In the genomic region with DNA sequence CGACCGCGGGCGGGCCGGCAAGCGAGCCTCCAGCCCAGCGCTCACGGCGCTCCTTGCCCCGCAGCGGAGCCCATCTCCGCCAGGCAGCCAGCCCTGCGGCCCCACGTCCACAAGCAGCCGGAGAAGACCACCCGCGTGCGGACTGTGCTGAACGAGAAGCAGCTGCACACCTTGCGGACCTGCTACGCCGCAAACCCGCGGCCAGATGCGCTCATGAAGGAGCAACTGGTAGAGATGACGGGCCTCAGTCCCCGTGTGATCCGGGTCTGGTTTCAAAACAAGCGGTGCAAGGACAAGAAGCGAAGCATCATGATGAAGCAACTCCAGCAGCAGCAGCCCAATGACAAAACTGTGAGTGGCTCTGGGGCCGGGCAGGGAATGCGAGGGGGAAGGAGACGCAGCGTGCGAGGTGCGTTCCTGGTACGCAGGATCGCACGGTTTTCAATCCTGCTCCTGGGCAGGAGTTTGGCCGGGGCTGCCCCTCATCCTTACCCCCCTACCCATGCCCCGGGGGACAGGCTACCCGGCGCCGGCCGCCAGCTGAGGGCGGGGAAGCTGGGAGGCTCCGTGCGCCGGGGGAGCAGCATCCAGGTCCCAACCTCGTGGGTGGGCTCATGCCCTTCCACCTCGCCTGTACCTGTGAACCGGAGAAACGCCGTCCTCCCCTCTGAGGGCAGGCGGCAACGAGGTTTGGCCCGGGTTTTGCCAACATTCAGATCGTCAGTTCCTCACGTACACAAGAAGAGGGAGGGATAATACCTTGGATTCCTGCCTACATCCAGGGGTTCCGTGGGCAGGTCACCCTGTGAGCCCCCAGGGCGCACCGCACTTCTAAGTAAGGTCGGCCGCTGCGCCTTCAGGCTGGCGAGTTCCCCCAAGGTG, we compare ENCODE assay signal across 14 cellular contexts. TPM values are rescaled to one million over a fixed set of nuclear protein-coding genes. Genes with fewer than 3 reads are reported as not detected.
DNase-seq lines count a peak whose midpoint lies in the region; ATAC-seq, FAIRE-seq and TF ChIP-seq lines count a peak whose summit lies in the region.
"Had no signal": no experiment of that assay in that cellular context is flagged by ENCODE, and none has a peak within 500 bp of the region (broad histone marks: within the 10 kb centered on the region; RNA-seq: fewer than 3 reads in every experiment).

No MANE protein-coding gene starts in this region.

- H3K4me2 ChIP-seq in astrocyte (ENCODE audit: low read length), result peak overlapping the region; percentile 71
- H3K4me2 ChIP-seq: PC-9 had no signal

- peaks cover 92% of the 10 kb centered on the region for H3K27me3 Mint-ChIP-seq in astrocyte (ENCODE audit: low read depth, unreplicated experiment)
- H3K27me3 Mint-ChIP-seq in T-cell, result peaks cover 40 to 69% of the 10 kb centered on the region in 2 donors

- H3K4me3 ChIP-seq in HUES6 (ENCODE audit: low read depth, low read length) (peak overlapping the region; percentile 64), astrocyte (ENCODE audit: insufficient read depth, low read depth, low read length) (no peak overlapping the region), skeletal muscle tissue (ENCODE audit: low read length in 3 of 3) (peak overlapping the region in 2 of 3 donors; percentile 14 to 21)
- H3K4me3 ChIP-seq: PC-9 had no signal

- no peak overlapping the region for H3K27ac ChIP-seq in HUES6 (ENCODE audit: low read depth, low read length)
- no peak overlapping the region for H3K27ac ChIP-seq in astrocyte (ENCODE audit: low read depth, low read length)
- H3K27ac ChIP-seq in skeletal muscle tissue (ENCODE audit: low read depth, low read length), result no peak overlapping the region
- H3K27ac ChIP-seq: PC-9 had no signal

- DNase-seq in astrocyte (ENCODE audit: low read depth), result no peak
- peak; percentile 68 for DNase-seq in islet precursor cell
- DNase-seq in erythroblast (lab: John Stamatoyannopoulos, UW), result no peak
- DNase-seq in T-cell, result no peak
- no peak for DNase-seq in A172 (ENCODE audit: low spot score)
- DNase-seq: activated gamma-delta T cell; DMS 273 treated with DMSO at 0.1 percent for 48 hours; effector memory CD8-positive, alpha-beta T cell; left colon; NCI-H1436; PC-9; stimulated activated naive CD8-positive, alpha-beta T cell treated with anti-CD3 and anti-CD28 coated beads, Interleukin-15, Interleukin-2, amounts not matched to agents 100 U/mL and 50 U/mL, for 24 hours had no signal

- H3K27me3 ChIP-seq in HUES6 (ENCODE audit: control insufficient read depth, insufficient read depth, low read length) (peaks cover 100% of the 10 kb centered on the region), astrocyte (ENCODE audit: insufficient read depth, low read length) (peaks cover 79% of the 10 kb centered on the region), skeletal muscle tissue (ENCODE audit: control insufficient read depth in 3 of 3, insufficient read depth in 3 of 3, low read length in 3 of 3) (peaks cover 47 to 69% (median 48%) of the 10 kb centered on the region in 3 donors)

- H3K79me2 ChIP-seq in astrocyte (ENCODE audit: insufficient read depth, low read length), result no peaks in the 10 kb centered on the region

- no peaks in the 10 kb centered on the region for H3K4me1 Mint-ChIP-seq in astrocyte (ENCODE audit: low read depth, unreplicated experiment)
- no peaks in the 10 kb centered on the region for H3K4me1 Mint-ChIP-seq in T-cell

- H3K4me3 Mint-ChIP-seq in astrocyte (ENCODE audit: unreplicated experiment) (peak overlapping the region; percentile 76), T-cell (no peak overlapping the region)
- H3K4me3 Mint-ChIP-seq: effector memory CD8-positive, alpha-beta T cell had no signal

- CTCF ChIA-PET in T-cell (lab: Charles Lee), result interaction anchor here in 1 of 2 donors (0.6 kb wide), 1 partner anchor 1367 kb away, joined by 6 read pairs; no protein-coding TSS in a partner anchor

- TF ChIP-seq CTCF in astrocyte (IDR thresholded peaks at IDR 0.05; ENCODE audit: insufficient read depth, low read depth, low read length), result no peak

- H2AFZ ChIP-seq in astrocyte (ENCODE audit: low read depth, low read length), result peak overlapping the region; percentile 10
- H2AFZ ChIP-seq: PC-9 had no signal

- H3K9me3 ChIP-seq in HUES6 (ENCODE audit: control insufficient read depth, insufficient read depth, low read depth, low read length), result no peaks in the 10 kb centered on the region
- H3K9me3 ChIP-seq in astrocyte (ENCODE audit: insufficient read depth, low read depth, low read length), result no peaks in the 10 kb centered on the region
- H3K9me3 ChIP-seq in skeletal muscle tissue (ENCODE audit: control insufficient read depth in 3 of 3, low read length in 3 of 3), result no peaks in the 10 kb centered on the region

- H3K9me3 Mint-ChIP-seq in astrocyte (ENCODE audit: unreplicated experiment), result peaks cover 4% of the 10 kb centered on the region
- H3K9me3 Mint-ChIP-seq in T-cell, result peaks cover 0 to 5% (median 2%) of the 10 kb centered on the region in 3 donors

- no peak for ATAC-seq in T-cell (replicated peaks in 1 of 4)
- ATAC-seq: effector memory CD8-positive, alpha-beta T cell; left colon; stimulated activated naive CD8-positive, alpha-beta T cell treated with anti-CD3 and anti-CD28 coated beads, Interleukin-15, Interleukin-2, amounts not matched to agents 100 U/mL and 50 U/mL, for 24 hours had no signal

- H3K27ac Mint-ChIP-seq in astrocyte (ENCODE audit: unreplicated experiment) (no peak overlapping the region), T-cell (no peak overlapping the region)
- H3K27ac Mint-ChIP-seq: effector memory CD8-positive, alpha-beta T cell had no signal

- H3K4me1 ChIP-seq in HUES6 (ENCODE audit: control insufficient read depth, insufficient read depth, low read length), result peaks cover 83% of the 10 kb centered on the region
- H3K4me1 ChIP-seq in astrocyte (ENCODE audit: insufficient read depth, low read length), result no peaks in the 10 kb centered on the region
- peaks cover 4 to 7% (median 5%) of the 10 kb centered on the region in 3 donors for H3K4me1 ChIP-seq in skeletal muscle tissue (ENCODE audit: control insufficient read depth in 3 of 3, insufficient read depth in 3 of 3, low read length in 3 of 3)

- H3K36me3 ChIP-seq in HUES6 (ENCODE audit: control insufficient read depth, insufficient read depth, low read length) (no peaks in the 10 kb centered on the region), astrocyte (ENCODE audit: insufficient read depth, low read length) (no peaks in the 10 kb centered on the region), skeletal muscle tissue (ENCODE audit: control insufficient read depth in 3 of 3, insufficient read depth in 3 of 3, low read length in 3 of 3) (no peaks in the 10 kb centered on the region)

- no peak for FAIRE-seq in astrocyte (lab: Jason Lieb, UNC)

- H3K9ac ChIP-seq in HUES6 (ENCODE audit: low read length), result peak overlapping the region; percentile 47
- no peak overlapping the region for H3K9ac ChIP-seq in astrocyte (ENCODE audit: low read length)
- no peak overlapping the region for H3K9ac ChIP-seq in skeletal muscle tissue (ENCODE audit: low read depth in 1 of 3, low read length in 3 of 3)

- H3K36me3 Mint-ChIP-seq in astrocyte (ENCODE audit: low read depth, unreplicated experiment), result no peaks in the 10 kb centered on the region
- H3K36me3 Mint-ChIP-seq in T-cell, result no peaks in the 10 kb centered on the region

- POLR2A ChIA-PET in T-cell (lab: Charles Lee), result no interaction called here

- no peak for TF ChIP-seq POLR2A in erythroblast (IDR thresholded peaks at IDR 0.05; ENCODE audit: low read length)

- H4K20me1 ChIP-seq in astrocyte (ENCODE audit: insufficient read depth, low read length), result no peaks in the 10 kb centered on the region

RNA-seq across cellular contexts. Expression of gene ISL1, which starts 6.6 kb away (rescaled TPM):
- total RNA-seq in astrocyte (1.8 and 5.4 TPM in 2 replicates), skeletal muscle tissue (0.52 TPM), T-cell (not detected)
- total RNA-seq in A172 (2014; rRNA removed; shearing (Covaris generic)), result not detected in 2 replicates
- total RNA-seq: PC-9 had no signal
